Comparison of ENCODE assay signal across 8 cellular contexts in the genomic region with DNA sequence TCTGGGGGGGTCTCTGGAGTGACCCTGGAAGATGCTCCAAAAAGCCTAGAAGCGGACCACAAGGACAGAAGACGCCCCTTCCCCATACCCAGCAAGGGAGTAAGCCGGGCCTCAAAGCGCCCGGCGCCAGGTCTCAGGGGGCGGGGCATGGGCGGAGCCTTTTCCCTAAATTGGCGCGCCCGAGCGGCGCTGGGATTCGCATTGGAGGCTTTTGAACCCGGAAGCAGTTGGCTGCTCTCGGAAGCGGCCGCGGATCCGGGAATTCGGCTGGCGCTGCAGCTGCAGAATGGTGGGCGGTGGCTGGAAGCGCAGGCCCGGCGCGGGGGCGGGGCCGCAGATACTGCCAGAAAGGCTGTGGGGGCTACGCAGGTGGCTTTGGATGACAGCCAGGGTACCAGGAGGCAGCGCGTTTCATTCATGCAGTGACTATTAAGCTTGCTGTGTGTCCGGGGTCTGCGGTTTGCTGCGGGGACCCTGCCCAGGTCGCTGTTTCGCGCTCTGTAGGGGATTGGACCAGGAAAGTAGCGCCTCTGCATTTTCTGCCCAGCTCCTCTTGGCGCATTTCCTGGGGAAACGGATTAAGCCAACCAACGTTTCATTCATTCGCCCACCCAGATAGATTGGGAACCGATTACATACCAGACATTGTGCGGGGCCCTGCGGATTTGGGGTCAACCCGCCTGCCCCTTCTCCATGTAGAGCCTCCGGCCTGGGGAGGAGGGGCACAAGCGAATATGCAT.
DNase-seq lines count a peak whose midpoint lies in the region; ATAC-seq and TF ChIP-seq lines count a peak whose summit lies in the region.

No MANE protein-coding gene starts in this region.

- peak overlapping the region; percentile 76 to 86 for H3K4me3 Mint-ChIP-seq in CD14-positive monocyte
- peak overlapping the region; percentile 90 for H3K4me3 Mint-ChIP-seq in type B pancreatic cell

- no peaks in the 10 kb centered on the region for H3K4me1 ChIP-seq in parathyroid adenoma

- DNase-seq in CD14-positive monocyte (ENCODE audit: low spot score) = no peak
- peak; percentile 93 for DNase-seq in HT1080 (ENCODE audit: low read depth)
- peak; percentile 55 for DNase-seq in SKM-1 treated with dmso at 0.1 percent for 144 hours (lab: John Stamatoyannopoulos, UW; ENCODE audit: unreplicated experiment)
- DNase-seq in anterior cingulate cortex (lab: John Stamatoyannopoulos, UW) = peak; percentile 42 to 95 (median 76)
- peak; percentile 92 for DNase-seq in left ventricle myocardium superior
- peak; percentile 91 for DNase-seq in type B pancreatic cell (ENCODE audit: extremely low spot score, unreplicated experiment)

- peak overlapping the region; percentile 76 for H3K4me2 ChIP-seq in parathyroid adenoma (ENCODE audit: low read length)

- no peak overlapping the region for H3K9ac ChIP-seq in parathyroid adenoma

- H3K27ac Mint-ChIP-seq in CD14-positive monocyte (peak overlapping the region in 3 of 7 donors; percentile 35 to 82 (median 71)), type B pancreatic cell (peak overlapping the region; percentile 54)

- no peaks in the 10 kb centered on the region for H3K27me3 ChIP-seq in parathyroid adenoma (ENCODE audit: control insufficient read depth, insufficient read depth, low read length)

- H3K9me3 Mint-ChIP-seq in CD14-positive monocyte (peaks cover 5 to 16% (median 8%) of the 10 kb centered on the region in 7 donors), type B pancreatic cell (peaks cover 6% of the 10 kb centered on the region)

- no peak overlapping the region for H3K27ac ChIP-seq in parathyroid adenoma

- ATAC-seq in left ventricle myocardium superior (peak; percentile 99), HG03378 (IDR thresholded peaks at IDR 0.05; ENCODE audit: unreplicated experiment) (no peak)

- H3K4me3 ChIP-seq in parathyroid adenoma (ENCODE audit: low read depth, low read length) = peak overlapping the region; percentile 61

- intact Hi-C loops in CD14-positive monocyte (cut with micrococcal nuclease) = no loop called here
- intact Hi-C loops in left ventricle myocardium superior (cut with micrococcal nuclease) = no loop called here

- H2AFZ ChIP-seq in parathyroid adenoma = no peak overlapping the region

- peaks cover 27% of the 10 kb centered on the region for H3K4me1 Mint-ChIP-seq in CD14-positive monocyte
- H3K4me1 Mint-ChIP-seq in type B pancreatic cell (ENCODE audit: unreplicated experiment) = peaks cover 14% of the 10 kb centered on the region

- H3K9me3 ChIP-seq in parathyroid adenoma (ENCODE audit: control insufficient read depth, low read length) = no peaks in the 10 kb centered on the region

- no peaks in the 10 kb centered on the region for H3K36me3 Mint-ChIP-seq in CD14-positive monocyte
- no peaks in the 10 kb centered on the region for H3K36me3 Mint-ChIP-seq in type B pancreatic cell

- H3K36me3 ChIP-seq in parathyroid adenoma (ENCODE audit: control insufficient read depth, insufficient read depth, low read length) = no peaks in the 10 kb centered on the region

- peaks cover 2 to 5% (median 3%) of the 10 kb centered on the region in 3 donors for H3K27me3 Mint-ChIP-seq in CD14-positive monocyte (ENCODE audit: low read depth in 3 of 3)
- peaks cover 10% of the 10 kb centered on the region for H3K27me3 Mint-ChIP-seq in type B pancreatic cell

- TF ChIP-seq CTCF in CD14-positive monocyte (IDR thresholded peaks at IDR 0.05) = no peak
- no peak for TF ChIP-seq CTCF in parathyroid adenoma (IDR thresholded peaks at IDR 0.05)
- TF ChIP-seq CTCF in type B pancreatic cell (conservative IDR thresholded peaks at IDR 0.05) = no peak

- no peaks in the 10 kb centered on the region for H3K79me2 ChIP-seq in parathyroid adenoma
